8 cellular contexts compared by ENCODE assay signal in the genomic region with DNA sequence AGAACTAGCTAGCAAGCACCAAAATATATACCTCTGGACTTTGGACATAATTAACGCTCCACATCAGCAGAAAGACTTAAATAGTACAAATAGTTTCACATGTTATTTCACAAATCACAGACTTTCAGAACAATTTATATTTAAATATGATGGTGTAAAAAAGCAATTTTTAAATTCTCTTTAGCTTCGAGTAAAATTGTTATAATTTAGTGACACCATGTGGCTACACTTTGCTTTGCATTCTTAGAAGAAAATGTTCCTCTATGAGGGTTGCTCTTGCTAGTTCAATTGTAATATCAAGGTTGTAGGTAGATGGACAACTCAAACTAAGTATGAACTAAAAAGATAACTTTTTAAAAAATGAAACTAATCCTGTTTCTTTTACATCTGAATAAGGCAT.
DNase-seq lines count a peak whose midpoint lies in the region; ATAC-seq, FAIRE-seq and TF ChIP-seq lines count a peak whose summit lies in the region.

No MANE protein-coding gene starts in this region.

- peak; percentile 61 for ATAC-seq in GM12878
- no peak for ATAC-seq in HG02623 (IDR thresholded peaks at IDR 0.05; ENCODE audit: unreplicated experiment)

- WGBS in GM12878 (ENCODE audit: insufficient coverage, insufficient replicate concordance, low lambda C conversion rate, missing lambda C conversion rate), result 28% methylated on average over 2 of the region's 2 CpGs

- TF ChIP-seq POLR2A in GM12878 (IDR thresholded peaks at IDR 0.05; ENCODE audit: low read depth, low read length), result no peak

- no peaks in the 10 kb centered on the region for H3K27me3 ChIP-seq in GM12878 (replicated peaks in 1 of 2; ENCODE audit: control insufficient read depth in 2 of 2, insufficient read depth in 2 of 2, low read length in 1 of 2)

- no peak overlapping the region for H3K4me2 ChIP-seq in GM12878 (ENCODE audit: control insufficient read depth, insufficient read depth)

- no TSS peak for BruUV-seq in GM12878 (replicated peaks; lab: Mats Ljungman, UMichigan)

- H3K79me2 ChIP-seq in GM12878 (ENCODE audit: control insufficient read depth, insufficient read depth, low read length), result no peaks in the 10 kb centered on the region

- TF ChIP-seq CTCF in GM12878 (IDR thresholded peaks at IDR 0.05 in 2 of 3, conservative IDR thresholded peaks at IDR 0.05 in 1 of 3; ENCODE audit: control insufficient read depth in 2 of 3, extremely low read depth in 1 of 3, insufficient read depth in 1 of 3, low read depth in 3 of 3, low read length in 3 of 3), result peak; percentile 12 to 53 (median 46); a peak in 2 of 6 replicates

- SMC1A ChIA-PET in GM12878 (lab: Charles Lee; ENCODE audit: uncharacterized antibody, unreplicated experiment), result interaction anchor here (0.5 to 5.4 kb wide), 27 partner anchors 11 to 866 kb away, joined by 3 to 36 read pairs (median 4); no protein-coding TSS in a partner anchor

- no peak overlapping the region for H3K4me3 ChIP-seq in GM12878

- H3K4me1 ChIP-seq in GM12878 (ENCODE audit: control insufficient read depth, insufficient read depth, low read length), result no peaks in the 10 kb centered on the region

- peak; percentile 70 for FAIRE-seq in GM12878 (lab: Jason Lieb, UNC)

- in situ Hi-C loops in KBM-7 (cut with MboI; ENCODE audit: low pct_unique_long_range_greater_than_20kb, low sequenced_read_pairs), result no loop called here
- in situ Hi-C loops in GM12878 (cut with MboI), result no loop called here

- no peak overlapping the region for H3K27ac ChIP-seq in GM12878 (ENCODE audit: control insufficient read depth, insufficient read depth)

- H2AFZ ChIP-seq in GM12878 (ENCODE audit: control insufficient read depth, low read depth, low read length), result no peak overlapping the region

- no peak for TF ChIP-seq EP300 in GM12878 (IDR thresholded peaks at IDR 0.05; ENCODE audit: borderline replicate concordance in 1 of 2, control insufficient read depth in 1 of 2, low read depth in 2 of 2, low read length in 2 of 2)

- no peaks in the 10 kb centered on the region for H3K9me3 ChIP-seq in GM12878 (replicated peaks; ENCODE audit: control insufficient read depth, insufficient read depth, low read length)

- CTCF ChIA-PET in GM12878 (lab: Yijun Ruan, JAX), result interaction anchor here (0.7 to 5.2 kb wide), 35 partner anchors 10 to 1035 kb away, joined by 3 to 67 read pairs (median 4); a partner anchor contains a TSS

- POLR2A ChIA-PET in GM12878 (lab: Charles Lee), result interaction anchor here (0.5 to 0.8 kb wide), 3 partner anchors 39 to 652 kb away, joined by 3 to 6 read pairs (median 4); no protein-coding TSS in a partner anchor

- peak; percentile 63 for TF ChIP-seq RAD21 in GM12878 (IDR thresholded peaks at IDR 0.05; ENCODE audit: insufficient read depth, low read depth, low read length)

- intact Hi-C loops in GM12878 (cut with micrococcal nuclease; ENCODE audit: unreplicated experiment), result loop anchor here (1.0 to 5.0 kb wide), 3 partner anchors 74 to 538 kb away; no protein-coding TSS in a partner anchor

- no peaks in the 10 kb centered on the region for H4K20me1 ChIP-seq in GM12878 (ENCODE audit: control insufficient read depth, insufficient read depth)

- H3K9ac ChIP-seq in GM12878 (ENCODE audit: control insufficient read depth, insufficient read depth, low read length), result no peak overlapping the region

- RAD21 ChIA-PET in GM12878 (lab: Charles Lee; ENCODE audit: unreplicated experiment), result interaction anchor here (0.6 to 3.1 kb wide), 24 partner anchors 13 to 866 kb away, joined by 3 to 27 read pairs (median 4); no protein-coding TSS in a partner anchor

- no peaks in the 10 kb centered on the region for H3K36me3 ChIP-seq in GM12878 (ENCODE audit: control insufficient read depth in 2 of 2, insufficient read depth in 2 of 2, low read length in 1 of 2)

- DNase-seq in DMS53 treated with DMSO at 0.1 percent for 48 hours (lab: John Stamatoyannopoulos, UW; ENCODE audit: unreplicated experiment) (peak; percentile 13), KBM-7 (peak; percentile 20), GM12878 (ENCODE audit: low read depth, low spot score) (no peak), middle frontal gyrus (ENCODE audit: extremely low spot score, low spot score) (peak; percentile 14), NOMO-1 treated with DMSO at 0.1 percent for 48 hours (lab: John Stamatoyannopoulos, UW; ENCODE audit: unreplicated experiment) (no peak), nucleus accumbens (lab: John Stamatoyannopoulos, UW) (no peak), SHP77 treated with DMSO at 0.1 percent for 48 hours (lab: John Stamatoyannopoulos, UW) (no peak)

TF ChIP-seq in GM12878, 131 proteins besides CTCF, POLR2A, EP300 and RAD21:
- TF ChIP-seq, protein P1, sequence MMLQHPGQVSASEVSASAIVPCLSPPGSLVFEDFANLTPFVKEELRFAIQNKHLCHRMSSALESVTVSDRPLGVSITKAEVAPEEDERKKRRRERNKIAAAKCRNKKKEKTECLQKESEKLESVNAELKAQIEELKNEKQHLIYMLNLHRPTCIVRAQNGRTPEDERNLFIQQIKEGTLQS (IDR thresholded peaks at IDR 0.05; ENCODE audit: borderline replicate concordance, extremely low read depth, low read depth, low read length), result no peak
- TF ChIP-seq NBN (IDR thresholded peaks at IDR 0.05), result no peak
- TF ChIP-seq, protein P2, sequence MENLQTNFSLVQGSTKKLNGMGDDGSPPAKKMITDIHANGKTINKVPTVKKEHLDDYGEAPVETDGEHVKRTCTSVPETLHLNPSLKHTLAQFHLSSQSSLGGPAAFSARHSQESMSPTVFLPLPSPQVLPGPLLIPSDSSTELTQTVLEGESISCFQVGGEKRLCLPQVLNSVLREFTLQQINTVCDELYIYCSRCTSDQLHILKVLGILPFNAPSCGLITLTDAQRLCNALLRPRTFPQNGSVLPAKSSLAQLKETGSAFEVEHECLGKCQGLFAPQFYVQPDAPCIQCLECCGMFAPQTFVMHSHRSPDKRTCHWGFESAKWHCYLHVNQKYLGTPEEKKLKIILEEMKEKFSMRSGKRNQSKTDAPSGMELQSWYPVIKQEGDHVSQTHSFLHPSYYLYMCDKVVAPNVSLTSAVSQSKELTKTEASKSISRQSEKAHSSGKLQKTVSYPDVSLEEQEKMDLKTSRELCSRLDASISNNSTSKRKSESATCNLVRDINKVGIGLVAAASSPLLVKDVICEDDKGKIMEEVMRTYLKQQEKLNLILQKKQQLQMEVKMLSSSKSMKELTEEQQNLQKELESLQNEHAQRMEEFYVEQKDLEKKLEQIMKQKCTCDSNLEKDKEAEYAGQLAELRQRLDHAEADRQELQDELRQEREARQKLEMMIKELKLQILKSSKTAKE (IDR thresholded peaks at IDR 0.05; ENCODE audit: low read depth, poor library complexity, severe bottlenecking), result no peak
- TF ChIP-seq SMC3 (IDR thresholded peaks at IDR 0.05; ENCODE audit: borderline replicate concordance, low read length), result peak; percentile 43; the same call in 1 of the 2 replicates
TF ChIP-seq in GM12878: peak in this region for 1.

Comparison
In these comparisons a context has a peak if more than half of its experiments do, and no peak if none do; other contexts are left out.
1. DNase-seq: peak in DMS53 treated with DMSO at 0.1 percent for 48 hours (single experiment), KBM-7 (single experiment) and middle frontal gyrus (single experiment); none in GM12878 (single experiment), NOMO-1 treated with DMSO at 0.1 percent for 48 hours (single experiment), nucleus accumbens (0 of 56) and SHP77 treated with DMSO at 0.1 percent for 48 hours (single experiment).